ENCODE assay signal across 9 cellular contexts in the genomic region with DNA sequence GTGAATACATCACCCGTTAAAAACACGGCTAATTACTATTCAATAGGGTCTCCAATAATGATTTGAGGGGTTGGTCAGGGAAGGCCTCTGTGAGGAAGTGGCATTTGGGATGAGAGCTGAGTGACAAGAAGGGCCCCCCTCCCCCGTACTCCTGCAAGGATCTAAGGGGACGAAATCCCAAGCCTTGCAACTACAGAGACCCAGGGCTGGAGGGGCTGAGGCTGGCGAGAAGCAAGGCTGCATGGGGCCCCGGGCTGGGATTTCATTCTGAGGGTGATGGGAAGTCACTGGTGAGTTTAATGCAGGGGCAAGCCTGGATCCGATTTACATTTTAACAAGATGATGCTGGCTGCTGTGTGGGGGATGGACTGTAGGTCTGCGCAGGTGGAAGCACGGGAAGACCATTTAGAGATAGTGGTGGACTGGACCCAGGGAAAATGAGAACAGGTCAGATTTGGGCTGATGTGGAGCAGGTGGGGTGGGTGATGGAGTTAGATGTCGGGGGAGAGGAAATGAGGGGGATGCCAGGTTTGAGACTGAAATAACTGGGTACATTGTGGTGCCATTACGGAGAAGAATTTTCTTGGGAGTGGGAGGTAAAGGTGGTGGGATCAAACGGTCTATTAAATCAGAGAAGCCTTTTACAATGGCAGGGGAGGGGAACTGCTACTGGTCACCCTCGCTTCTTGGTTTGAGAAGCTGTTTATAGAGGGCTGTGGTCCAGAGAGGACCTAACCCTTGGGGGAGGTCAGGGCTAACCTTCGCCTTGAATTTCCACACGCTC. TPM values are rescaled to one million over a fixed set of nuclear protein-coding genes. Genes with fewer than 3 reads are reported as not detected.
DNase-seq lines count a peak whose midpoint lies in the region; ATAC-seq lines count a peak whose summit lies in the region.
"Had no signal": no experiment of that assay in that cellular context is flagged by ENCODE, and none has a peak within 500 bp of the region (broad histone marks: within the 10 kb centered on the region; RNA-seq: fewer than 3 reads in every experiment).

No MANE protein-coding gene starts in this region.

- peaks cover 17% of the 10 kb centered on the region for H3K36me3 Mint-ChIP-seq in activated CD8-positive, alpha-beta T cell treated with anti-CD3 and anti-CD28 coated beads, Interleukin-2, amount 10 ng/mL, durations not matched to agents 7 days and 5 days (ENCODE audit: low read depth)

- H3K9ac ChIP-seq in iPS-18a (ENCODE audit: low read length) = peak overlapping the region; percentile 90

- no peaks in the 10 kb centered on the region for H3K27me3 ChIP-seq in iPS-18a (ENCODE audit: control insufficient read depth, insufficient read depth, low read length)

- H3K4me3 Mint-ChIP-seq in activated CD8-positive, alpha-beta T cell treated with anti-CD3 and anti-CD28 coated beads, Interleukin-2, amount 10 ng/mL, durations not matched to agents 7 days and 5 days = peak overlapping the region; percentile 93
- H3K4me3 Mint-ChIP-seq in stimulated activated naive CD8-positive, alpha-beta T cell treated with anti-CD3 and anti-CD28 coated beads, Interleukin-15, amount 100 ng/mL, for 72 hours = peak overlapping the region; percentile 88 to 91

- peaks cover 13% of the 10 kb centered on the region for H3K4me1 ChIP-seq in iPS-18a (ENCODE audit: control insufficient read depth, low read depth, low read length)

- ATAC-seq in activated CD8-positive, alpha-beta T cell treated with anti-CD3 and anti-CD28 coated beads, Interleukin-2, amount 10 ng/mL, durations not matched to agents 7 days and 5 days = no peak
- ATAC-seq in stimulated activated naive CD8-positive, alpha-beta T cell treated with anti-CD3 and anti-CD28 coated beads, Interleukin-15, amount 100 ng/mL, for 72 hours = no peak
- no peak for ATAC-seq in GM21526 (IDR thresholded peaks at IDR 0.05; ENCODE audit: low FRiP score, unreplicated experiment)

- H3K4me1 Mint-ChIP-seq in activated CD8-positive, alpha-beta T cell treated with anti-CD3 and anti-CD28 coated beads, Interleukin-2, amount 10 ng/mL, durations not matched to agents 7 days and 5 days (ENCODE audit: low read depth) = peaks cover 36% of the 10 kb centered on the region
- H3K4me1 Mint-ChIP-seq in stimulated activated naive CD8-positive, alpha-beta T cell treated with anti-CD3 and anti-CD28 coated beads, Interleukin-15, amount 100 ng/mL, for 72 hours = peaks cover 43% of the 10 kb centered on the region

- peak overlapping the region; percentile 22 for H3K27ac ChIP-seq in iPS-18a (ENCODE audit: low read length)

- H3K27ac Mint-ChIP-seq in activated CD8-positive, alpha-beta T cell treated with anti-CD3 and anti-CD28 coated beads, Interleukin-2, amount 10 ng/mL, durations not matched to agents 7 days and 5 days = peak overlapping the region; percentile 95
- H3K27ac Mint-ChIP-seq in stimulated activated naive CD8-positive, alpha-beta T cell treated with anti-CD3 and anti-CD28 coated beads, Interleukin-15, amount 100 ng/mL, for 72 hours = peak overlapping the region; percentile 97 to 99

- peak overlapping the region; percentile 93 for H3K4me3 ChIP-seq in iPS-18a (ENCODE audit: low read length)

- H3K36me3 ChIP-seq in iPS-18a (ENCODE audit: control insufficient read depth, low read depth, low read length) = peaks cover 26% of the 10 kb centered on the region

- H3K9me3 ChIP-seq in iPS-18a (ENCODE audit: control insufficient read depth, low read depth, low read length) = no peaks in the 10 kb centered on the region

- H3K9me3 Mint-ChIP-seq in activated CD8-positive, alpha-beta T cell treated with anti-CD3 and anti-CD28 coated beads, Interleukin-2, amount 10 ng/mL, durations not matched to agents 7 days and 5 days (ENCODE audit: insufficient read depth) = no peaks in the 10 kb centered on the region
- no peaks in the 10 kb centered on the region for H3K9me3 Mint-ChIP-seq in stimulated activated naive CD8-positive, alpha-beta T cell treated with anti-CD3 and anti-CD28 coated beads, Interleukin-15, amount 100 ng/mL, for 72 hours

- CTCF ChIA-PET in activated CD8-positive, alpha-beta T cell treated with anti-CD3 and anti-CD28 coated beads, Interleukin-2, amount 10 ng/mL, durations not matched to agents 7 days and 5 days (lab: Charles Lee) = interaction anchor here (1.0 to 5.3 kb wide), 5 partner anchors 10 to 353 kb away, joined by 3 to 44 read pairs (median 6); no protein-coding TSS in a partner anchor

- POLR2A ChIA-PET in activated CD8-positive, alpha-beta T cell treated with anti-CD3 and anti-CD28 coated beads, Interleukin-2, amount 10 ng/mL, durations not matched to agents 7 days and 5 days (lab: Charles Lee) = interaction anchor here (0.5 to 1.1 kb wide), 5 partner anchors 9 to 411 kb away, joined by 3 to 5 read pairs (median 3); no protein-coding TSS in a partner anchor

- peak; percentile 53 for DNase-seq in NCI-H146 (lab: John Stamatoyannopoulos, UW)
- no peak for DNase-seq in NCI-H146 treated with DMSO at 0.1 percent for 48 hours (lab: John Stamatoyannopoulos, UW; ENCODE audit: unreplicated experiment)
- DNase-seq in activated CD8-positive, alpha-beta T cell treated with anti-CD3 and anti-CD28 coated beads, Interleukin-2, amount 10 ng/mL, durations not matched to agents 7 days and 5 days = no peak
- DNase-seq in stimulated activated naive CD8-positive, alpha-beta T cell treated with anti-CD3 and anti-CD28 coated beads, Interleukin-15, amount 100 ng/mL, for 72 hours = no peak
- no peak for DNase-seq in COR-L47 (lab: John Stamatoyannopoulos, UW)
- DNase-seq in glomerular visceral epithelial cell (ENCODE audit: extremely low spot score) = no peak

- no peaks in the 10 kb centered on the region for H3K27me3 Mint-ChIP-seq in activated CD8-positive, alpha-beta T cell treated with anti-CD3 and anti-CD28 coated beads, Interleukin-2, amount 10 ng/mL, durations not matched to agents 7 days and 5 days (ENCODE audit: low read depth)
- no peaks in the 10 kb centered on the region for H3K27me3 Mint-ChIP-seq in stimulated activated naive CD8-positive, alpha-beta T cell treated with anti-CD3 and anti-CD28 coated beads, Interleukin-15, amount 100 ng/mL, for 72 hours

RNA-seq across cellular contexts. Expression of gene MYBBP1A, which starts 0.9 kb away (rescaled TPM):
- 10 to 100 TPM; 70.7 to 76.7 TPM for total RNA-seq in activated CD8-positive, alpha-beta T cell treated with anti-CD3 and anti-CD28 coated beads, Interleukin-2, amount 10 ng/mL, durations not matched to agents 7 days and 5 days

RNA-seq across cellular contexts. Expression of gene GGT6, which starts 4.3 kb away (rescaled TPM):
- total RNA-seq in activated CD8-positive, alpha-beta T cell treated with anti-CD3 and anti-CD28 coated beads, Interleukin-2, amount 10 ng/mL, durations not matched to agents 7 days and 5 days = not detected
- total RNA-seq: HT1080 had no signal

RNA-seq across cellular contexts. Expression of gene SMTNL2, which starts 28.3 kb away (rescaled TPM):
- total RNA-seq in activated CD8-positive, alpha-beta T cell treated with anti-CD3 and anti-CD28 coated beads, Interleukin-2, amount 10 ng/mL, durations not matched to agents 7 days and 5 days = not detected
- total RNA-seq: HT1080 had no signal

RNA-seq across cellular contexts. Expression of gene SPNS2, which starts 57.4 kb away (rescaled TPM):
- total RNA-seq in activated CD8-positive, alpha-beta T cell treated with anti-CD3 and anti-CD28 coated beads, Interleukin-2, amount 10 ng/mL, durations not matched to agents 7 days and 5 days = 1 to 10 TPM; 4.0 to 4.2 TPM
